In the genomic region with DNA sequence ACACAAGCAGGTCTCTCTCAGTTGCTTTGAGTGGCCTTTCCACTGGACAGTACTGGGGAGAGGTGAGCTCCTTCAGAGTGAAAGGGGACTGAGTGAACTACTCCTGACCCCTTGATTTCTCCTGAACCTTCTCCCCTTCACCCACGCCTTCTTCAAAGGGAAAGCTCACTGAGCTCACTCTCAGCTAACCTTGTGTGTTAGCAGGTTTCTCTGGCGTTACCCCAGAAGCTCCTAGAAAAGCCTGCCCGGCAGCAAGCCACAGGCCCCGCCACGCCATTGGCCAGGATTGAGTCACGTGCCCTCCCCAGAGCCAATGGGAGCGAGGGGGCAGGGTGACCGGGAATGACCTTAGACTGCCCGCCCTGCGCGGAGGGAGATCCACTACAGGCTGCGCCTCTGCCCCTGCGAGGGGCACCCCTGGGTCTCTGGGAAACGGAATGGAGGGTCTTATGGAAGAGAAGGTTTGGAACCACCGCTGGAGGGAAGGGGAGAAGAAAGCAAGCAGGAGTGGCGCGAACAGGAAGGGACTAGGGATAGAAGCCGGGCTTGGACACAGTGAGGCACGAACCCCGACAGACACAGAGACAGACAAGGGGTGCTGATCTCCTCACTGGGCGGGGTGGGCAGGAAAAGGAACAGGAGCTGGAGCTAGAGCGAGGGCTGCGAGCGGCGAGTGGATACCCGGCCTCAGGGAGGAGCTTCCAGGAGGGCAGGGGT, we compare ENCODE assay signal across 8 cellular contexts. TPM values are rescaled to one million over a fixed set of nuclear protein-coding genes. Genes with fewer than 3 reads are reported as not detected.
DNase-seq lines count a peak whose midpoint lies in the region; ATAC-seq, FAIRE-seq and TF ChIP-seq lines count a peak whose summit lies in the region.

No MANE protein-coding gene starts in this region.

- H3K4me3 Mint-ChIP-seq in T-helper 17 cell: peak overlapping the region; percentile 96

- peaks cover 4% of the 10 kb centered on the region for H3K4me1 ChIP-seq in MM.1S (ENCODE audit: low read length)

- H3K79me2 ChIP-seq in MM.1S (ENCODE audit: low read length): peaks cover 16% of the 10 kb centered on the region

- peak; percentile 70 for DNase-seq in H4 (ENCODE audit: low spot score)
- DNase-seq in MM.1S: peak; percentile 93
- DNase-seq in T-helper 17 cell: peak; percentile 77 to 79 (median 78)
- DNase-seq in anterior cingulate cortex (lab: John Stamatoyannopoulos, UW): peak; percentile 46 to 96 (median 89)
- DNase-seq in left ventricle myocardium superior: peak; percentile 97
- DNase-seq in putamen (ENCODE audit: low spot score): peak; percentile 92
- peak; percentile 55 for DNase-seq in urothelium cell line (ENCODE audit: low spot score)

- peaks cover 10% of the 10 kb centered on the region for H3F3A ChIP-seq in MM.1S (ENCODE audit: insufficient read depth, low read length)

- peak overlapping the region; percentile 96 for H3K27ac Mint-ChIP-seq in T-helper 17 cell

- H3K9me2 ChIP-seq in MM.1S (replicated peaks; ENCODE audit: insufficient read depth, low read length): no peaks in the 10 kb centered on the region

- H3K4me1 Mint-ChIP-seq in T-helper 17 cell: peaks cover 16% of the 10 kb centered on the region

- peak overlapping the region; percentile 72 for H3K4me3 ChIP-seq in MM.1S (ENCODE audit: low read length)

- peaks cover 2% of the 10 kb centered on the region for H3K36me3 Mint-ChIP-seq in T-helper 17 cell (ENCODE audit: low read depth)

- H3K4me2 ChIP-seq in MM.1S (ENCODE audit: low read depth, low read length): peak overlapping the region; percentile 71

- H3K27me3 Mint-ChIP-seq in T-helper 17 cell: no peaks in the 10 kb centered on the region

- intact Hi-C loops in left ventricle myocardium superior (cut with micrococcal nuclease): no loop called here

- ATAC-seq in T-helper 17 cell: peak; percentile 98
- ATAC-seq in left ventricle myocardium superior: peak; percentile 98

- H4K20me1 ChIP-seq in MM.1S (ENCODE audit: insufficient read depth, low read length): no peaks in the 10 kb centered on the region

- H2AFZ ChIP-seq in MM.1S (ENCODE audit: low read length): peak overlapping the region; percentile 26; the same call in 1 of the 2 replicates

- H3K9me3 ChIP-seq in MM.1S (replicated peaks; ENCODE audit: insufficient read depth, low read length) (no peaks in the 10 kb centered on the region), T-helper 17 cell (ENCODE audit: control insufficient read depth, low read length, poor library complexity, severe bottlenecking) (no peaks in the 10 kb centered on the region)

- no peaks in the 10 kb centered on the region for H3K27me3 ChIP-seq in MM.1S (replicated peaks; ENCODE audit: insufficient read depth, low read length)

- no peak for TF ChIP-seq CTCF in MM.1S (IDR thresholded peaks at IDR 0.05; ENCODE audit: low read length)

- H3K36me3 ChIP-seq in MM.1S (replicated peaks; ENCODE audit: insufficient read depth, low read length): no peaks in the 10 kb centered on the region

- H3K27ac ChIP-seq in MM.1S (ENCODE audit: low read length): peak overlapping the region; percentile 58; the same call in 1 of the 2 replicates

- FAIRE-seq in G401.6 (lab: Jason Lieb, UNC): peak; percentile 70
- no peak for FAIRE-seq in urothelium cell line (lab: Jason Lieb, UNC)

- H3K9ac ChIP-seq in MM.1S (ENCODE audit: low read length): peak overlapping the region; percentile 60; the same call in 1 of the 2 replicates

RNA-seq across cellular contexts. Expression of a gene that starts 17.4 kb away (rescaled TPM):
- total RNA-seq in H4 (2014; rRNA removed; shearing (Covaris generic)): 46.1 and 54.9 TPM in 2 replicates
- total RNA-seq in T-helper 17 cell: 100 to 1,000 TPM; 216 to 243 TPM
- total RNA-seq in left ventricle myocardium superior: 55.3 TPM

RNA-seq across cellular contexts. Expression of a gene that starts 57.3 kb away (rescaled TPM):
- 1.0 and 2.7 TPM in 2 replicates for total RNA-seq in H4 (2014; rRNA removed; shearing (Covaris generic))
- total RNA-seq in T-helper 17 cell (10 to 100 TPM; 37.4 to 42.6 TPM), left ventricle myocardium superior (2.0 TPM)

Comparison
In these comparisons a context has a peak if more than half of its experiments do, and no peak if none do; other contexts are left out.
1. Peak in every context shown above with its lines: DNase-seq, ATAC-seq, H3K4me3 ChIP-seq and H3K27ac ChIP-seq.
2. RNA of a gene that starts 57.3 kb away (total RNA-seq): 37.4 to 42.6 TPM in T-helper 17 cell; 2.0 TPM in left ventricle myocardium superior (single experiment) and 1.0 to 2.7 TPM in H4; every median in the first group is over 10 times any median in the second.